Comparison of ENCODE assay signal across 9 cellular contexts in genomic region chr1:74811421-74812179, GRCh38.
A peak's percentile ranks its signal among the peaks of the same experiment; 100 is the strongest.
DNase-seq lines count a peak whose midpoint lies in the region; ATAC-seq and TF ChIP-seq lines count a peak whose summit lies in the region.
"Had no signal": no experiment of that assay in that cellular context is flagged by ENCODE, and none has a peak within 500 bp of the region (broad histone marks: within the 10 kb centered on the region; RNA-seq: fewer than 3 reads in every experiment).

No MANE protein-coding gene starts in this region.

- no peaks in the 10 kb centered on the region for H3K36me3 Mint-ChIP-seq in natural killer cell

- peak overlapping the region; percentile 25; the same call in 1 of the 2 replicates for H2AFZ ChIP-seq in OCI-LY3 (ENCODE audit: low read depth, low read length)

- H3K27me3 Mint-ChIP-seq in natural killer cell (ENCODE audit: low read depth in 2 of 2), result no peaks in the 10 kb centered on the region
- H3K27me3 Mint-ChIP-seq: central memory CD8-positive, alpha-beta T cell had no signal

- H3K4me2 ChIP-seq in OCI-LY3 (ENCODE audit: low read length), result peak overlapping the region; percentile 96

- no peak for DNase-seq in amygdala (lab: John Stamatoyannopoulos, UW)
- DNase-seq in natural killer cell, result no peak
- no peak for DNase-seq in NK-92 treated with Interleukin-12 subunit alpha and Interleukin-12 subunit beta, amount 100 ng/mL, for 24 hours (lab: John Stamatoyannopoulos, UW)
- no peak for DNase-seq in stimulated activated CD4-positive, alpha-beta T cell treated with anti-CD3 and anti-CD28 coated beads, Interleukin-2, amount 100 ng/mL, for 24 hours

- H3K27ac Mint-ChIP-seq in natural killer cell, result no peak overlapping the region

- no peaks in the 10 kb centered on the region for H3K4me1 Mint-ChIP-seq in natural killer cell
- H3K4me1 Mint-ChIP-seq: central memory CD8-positive, alpha-beta T cell had no signal

- no peaks in the 10 kb centered on the region for H3K36me3 ChIP-seq in OCI-LY3 (replicated peaks; ENCODE audit: low read depth, low read length)

- peak overlapping the region; percentile 92 for H3K27ac ChIP-seq in OCI-LY3 (ENCODE audit: low read length)

- no peaks in the 10 kb centered on the region for H3K27me3 ChIP-seq in OCI-LY3 (ENCODE audit: low read depth, low read length)

- peak overlapping the region; percentile 54 for H3K9ac ChIP-seq in OCI-LY3 (ENCODE audit: low read length)

- peak; percentile 38 for ATAC-seq in GM18499 (IDR thresholded peaks at IDR 0.05; ENCODE audit: insufficient read depth, unreplicated experiment)
- peak; percentile 60 for ATAC-seq in GM21390 (IDR thresholded peaks at IDR 0.05; ENCODE audit: unreplicated experiment)
- peak; percentile 43 for ATAC-seq in HG03354 (IDR thresholded peaks at IDR 0.05; ENCODE audit: poor library complexity, severe bottlenecking, unreplicated experiment)
- no peak for ATAC-seq in natural killer cell

- peak overlapping the region; percentile 65 for H3K4me3 ChIP-seq in OCI-LY3 (ENCODE audit: low read length)

- no peak for TF ChIP-seq CTCF in OCI-LY3 (IDR thresholded peaks at IDR 0.05; ENCODE audit: low read depth, low read length)
- no peak for TF ChIP-seq CTCF in natural killer cell (IDR thresholded peaks at IDR 0.05)

- H3K9me3 ChIP-seq in OCI-LY3 (ENCODE audit: insufficient read depth, low read length), result no peaks in the 10 kb centered on the region

- no peaks in the 10 kb centered on the region for H3K79me2 ChIP-seq in OCI-LY3 (ENCODE audit: low read length)

- no peak overlapping the region for H3K4me3 Mint-ChIP-seq in natural killer cell
- H3K4me3 Mint-ChIP-seq: central memory CD8-positive, alpha-beta T cell had no signal

- H4K20me1 ChIP-seq in OCI-LY3 (ENCODE audit: insufficient read depth, low read length), result no peaks in the 10 kb centered on the region

- intact Hi-C loops in natural killer cell (cut with micrococcal nuclease), result no loop called here

- H3K9me3 Mint-ChIP-seq in natural killer cell, result peaks cover 7 to 12% of the 10 kb centered on the region in 2 donors
- H3K9me3 Mint-ChIP-seq: central memory CD8-positive, alpha-beta T cell had no signal

- H3K4me1 ChIP-seq in OCI-LY3 (ENCODE audit: low read length), result peaks cover 33% of the 10 kb centered on the region

Comparison
In these comparisons a context has a peak if more than half of its experiments do, and no peak if none do; other contexts are left out.
1. ATAC-seq: peak in GM18499 (single experiment), GM21390 (single experiment) and HG03354 (single experiment); none in natural killer cell (0 of 3).